8 cellular contexts compared by ENCODE assay signal in the genomic region with DNA sequence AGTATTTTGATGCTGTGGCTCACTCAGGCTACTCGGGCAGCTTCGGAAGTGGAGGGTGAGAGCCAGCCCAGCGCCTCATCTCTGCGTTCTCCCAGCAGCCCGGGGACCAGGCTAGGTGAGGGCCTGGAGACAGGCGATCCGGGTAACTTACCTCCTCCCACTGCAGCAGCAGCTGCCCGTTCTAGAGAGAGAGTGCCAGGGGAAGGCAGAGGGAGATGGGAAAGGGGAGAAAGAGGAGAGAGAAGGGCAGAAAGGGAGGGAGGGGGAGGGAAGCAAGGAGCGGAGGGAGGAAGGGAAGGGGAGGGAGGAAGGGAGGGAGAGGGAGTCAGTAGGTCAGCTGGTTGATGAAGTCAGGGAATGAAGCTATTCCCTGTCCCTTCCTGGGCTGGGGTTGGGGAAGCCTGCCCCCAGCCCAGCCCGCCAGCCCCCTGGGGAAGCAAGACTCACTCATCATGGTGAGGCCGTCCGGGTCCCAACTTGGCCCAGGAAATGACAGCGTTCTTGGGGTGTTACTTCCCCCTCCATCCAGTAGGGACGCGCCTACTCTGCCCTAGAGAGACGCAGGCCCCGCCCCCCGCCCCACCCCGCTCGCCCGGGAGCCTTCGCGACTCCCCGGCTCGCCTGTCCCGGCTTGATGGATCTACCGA. TPM values are rescaled to one million over a fixed set of nuclear protein-coding genes. Genes with fewer than 3 reads are reported as not detected.
DNase-seq lines count a peak whose midpoint lies in the region; TF ChIP-seq lines count a peak whose summit lies in the region.

A gene with protein sequence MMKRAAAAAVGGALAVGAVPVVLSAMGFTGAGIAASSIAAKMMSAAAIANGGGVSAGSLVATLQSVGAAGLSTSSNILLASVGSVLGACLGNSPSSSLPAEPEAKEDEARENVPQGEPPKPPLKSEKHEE (minus strand): TSS at position 494 of the 647 bp plus-strand sequence. CDS start 40 bp downstream, at position 454.

- peak within 1 kb of the TSS; percentile 7 for H2AFZ ChIP-seq in trophoblast cell (ENCODE audit: insufficient read depth, low read length, poor library complexity)

- H3K9me3 ChIP-seq in MG63 (no peaks in the 10 kb centered on the region), cardiac muscle cell (ENCODE audit: low read depth) (no peaks in the 10 kb centered on the region), trophoblast cell (ENCODE audit: insufficient read depth, low read depth, low read length) (no peaks in the 10 kb centered on the region), tibial nerve (no peaks in the 10 kb centered on the region)

- H3K79me2 ChIP-seq in trophoblast cell (ENCODE audit: control insufficient read depth, insufficient read depth, low read length, poor library complexity) = no peaks in the 10 kb centered on the region

- no CpG with 5 or more reads among the region's 27 CpGs for whole genome bisulfite sequencing in trophoblast cell (ENCODE audit: extremely low coverage, insufficient coverage, insufficient read length)
- WGBS in tibial nerve, 2 donors = 0 to 2% methylated on average over 21 to 27 of the region's 27 CpGs

- H3K27me3 ChIP-seq in GM06990 (replicated peaks; ENCODE audit: control insufficient read depth, insufficient read depth, low read length) (no peaks in the 10 kb centered on the region), H7 (ENCODE audit: control insufficient read depth, insufficient read depth, low read length) (peaks cover 2% of the 10 kb centered on the region; the same call in 1 of the 2 replicates), MG63 (no peaks in the 10 kb centered on the region), cardiac muscle cell (no peaks in the 10 kb centered on the region), trophoblast cell (ENCODE audit: insufficient read depth, low read length) (no peaks in the 10 kb centered on the region), tibial nerve (no peaks in the 10 kb centered on the region)

- peak; percentile 25 to 57 for TF ChIP-seq POLR2A in tibial nerve (IDR thresholded peaks at IDR 0.05)

- H3K4ac ChIP-seq in trophoblast cell (ENCODE audit: low read depth, low read length) = no peak within 1 kb of the TSS

- TF ChIP-seq CTCF in GM06990 (IDR thresholded peaks at IDR 0.05; ENCODE audit: insufficient read depth, low read length, poor library complexity, severe bottlenecking) (peak; percentile 33), cardiac muscle cell (IDR thresholded peaks at IDR 0.05; ENCODE audit: low read depth, low read length) (peak; percentile 17), tibial nerve (IDR thresholded peaks at IDR 0.05) (peak; percentile 40 to 72 (median 54))

- no peak within 1 kb of the TSS for H2BK5ac ChIP-seq in trophoblast cell (ENCODE audit: low read depth, low read length, poor library complexity)

- no peak within 1 kb of the TSS for H2BK12ac ChIP-seq in trophoblast cell (ENCODE audit: low read length)

- H3K23ac ChIP-seq in trophoblast cell (ENCODE audit: low read length) = no peak within 1 kb of the TSS

- peaks cover 5% of the 10 kb centered on the region for H3K36me3 ChIP-seq in GM06990 (ENCODE audit: control insufficient read depth, insufficient read depth, low read length)
- no peaks in the 10 kb centered on the region for H3K36me3 ChIP-seq in H7 (replicated peaks; ENCODE audit: control insufficient read depth, insufficient read depth, low read length)
- H3K36me3 ChIP-seq in MG63 = no peaks in the 10 kb centered on the region
- no peaks in the 10 kb centered on the region for H3K36me3 ChIP-seq in cardiac muscle cell
- no peaks in the 10 kb centered on the region for H3K36me3 ChIP-seq in trophoblast cell (ENCODE audit: control insufficient read depth in 1 of 2, insufficient read depth in 2 of 2, low read length in 2 of 2)
- H3K36me3 ChIP-seq in tibial nerve = peaks cover 0 to 29% (median 0%) of the 10 kb centered on the region in 3 donors

- no peak within 1 kb of the TSS for H3K9ac ChIP-seq in trophoblast cell (ENCODE audit: low read length)

- H3K14ac ChIP-seq in trophoblast cell (ENCODE audit: low read length) = no peak within 1 kb of the TSS

- H4K91ac ChIP-seq in trophoblast cell (ENCODE audit: low read depth, low read length) = no peak within 1 kb of the TSS

- no peak within 1 kb of the TSS for H3K18ac ChIP-seq in trophoblast cell (ENCODE audit: low read length)

- H3K4me1 ChIP-seq in cardiac muscle cell (ENCODE audit: low read depth) = no peaks in the 10 kb centered on the region
- H3K4me1 ChIP-seq in trophoblast cell (ENCODE audit: control insufficient read depth in 1 of 2, insufficient read depth in 2 of 2, low read length in 2 of 2) = no peaks in the 10 kb centered on the region
- H3K4me1 ChIP-seq in tibial nerve = peaks cover 0 to 17% (median 7%) of the 10 kb centered on the region in 4 donors

- peak in 1 of 2 donors; percentile 65 for TF ChIP-seq EP300 in tibial nerve (IDR thresholded peaks at IDR 0.05)

- peak within 1 kb of the TSS; percentile 80 for H3K4me2 ChIP-seq in trophoblast cell (ENCODE audit: low read length)

- peak within 1 kb of the TSS; percentile 5 for H4K8ac ChIP-seq in trophoblast cell (ENCODE audit: low read depth, low read length)

- no peak within 1 kb of the TSS for H2AK5ac ChIP-seq in trophoblast cell (ENCODE audit: low read length)

- H3K79me1 ChIP-seq in trophoblast cell (ENCODE audit: low read length) = no peaks in the 10 kb centered on the region

- H2BK120ac ChIP-seq in trophoblast cell (ENCODE audit: insufficient read depth, low read length, poor library complexity) = no peak within 1 kb of the TSS

- no peak within 1 kb of the TSS for H4K12ac ChIP-seq in trophoblast cell (ENCODE audit: low read depth, low read length)

- H3K27ac ChIP-seq in cardiac muscle cell (peak within 1 kb of the TSS; percentile 70), trophoblast cell (ENCODE audit: low read depth, low read length) (no peak within 1 kb of the TSS), tibial nerve (peak within 1 kb of the TSS; percentile 86 to 95 (median 88))

- H3K4me3 ChIP-seq in GM06990 (replicated peaks; ENCODE audit: low read depth, low read length) (peak within 1 kb of the TSS; percentile 88), H7 (ENCODE audit: insufficient read depth, low read depth, low read length) (peak within 1 kb of the TSS; percentile 64), MG63 (peak within 1 kb of the TSS; percentile 54), cardiac muscle cell (peak within 1 kb of the TSS; percentile 51), trophoblast cell (ENCODE audit: low read depth, low read length) (peak within 1 kb of the TSS; percentile 2), tibial nerve (peak within 1 kb of the TSS; percentile 34 to 61 (median 55))

- DNase-seq in GM06990 (ENCODE audit: extremely low read depth, insufficient read length) (peak; percentile 80), H7 (peak; percentile 93), MG63 (peak; percentile 63), SW 1271 (lab: John Stamatoyannopoulos, UW) (peak; percentile 74 to 86), cardiac muscle cell (ENCODE audit: low read depth in 1 of 2, low spot score in 1 of 2) (peak; percentile 90 to 93), trophoblast cell (peak in 1 of 2 donors; percentile 17), tibial nerve (ENCODE audit: low spot score in 2 of 2) (peak; percentile 65 to 67)
- peak; percentile 22 for DNase-seq in activated naive CD8-positive, alpha-beta T cell treated with anti-CD3 and anti-CD28 coated beads, Interleukin-2, amount 50 U/mL, for 16 hours (ENCODE audit: low read depth, low spot score)

RNA-seq across cellular contexts. Expression of the gene that starts here (rescaled TPM):
- 25.6 and 26.3 TPM in 2 replicates for total RNA-seq in H7 (2014; rRNA removed; shearing (Covaris generic))
- total RNA-seq in MG63 (2014; rRNA removed; shearing (Covaris generic); ENCODE audit: low replicate concordance) = 21.0 and 62.6 TPM in 2 replicates
- total RNA-seq in cardiac muscle cell (257 and 537 TPM in 2 replicates), tibial nerve (100 to 1,000 TPM in 3 of 4 donors, 10 to 100 TPM in 1; 76.8 to 146 (median 129) TPM)
- 251 and 283 TPM in 2 replicates for polyA plus RNA-seq in cardiac muscle cell
- 8.1 and 9.4 TPM in 2 replicates for polyA plus RNA-seq in trophoblast cell (2013)

Comparison
In these comparisons a context has a peak if more than half of its experiments do, and no peak if none do; other contexts are left out.
1. H3K4me3 ChIP-seq: peak in every context shown above with its lines; median percentile 88 in GM06990; 64 in H7; 55 in tibial nerve; 54 in MG63; 51 in cardiac muscle cell; 2 in trophoblast cell.